ENCODE assay signal across 10 cellular contexts in the genomic region with DNA sequence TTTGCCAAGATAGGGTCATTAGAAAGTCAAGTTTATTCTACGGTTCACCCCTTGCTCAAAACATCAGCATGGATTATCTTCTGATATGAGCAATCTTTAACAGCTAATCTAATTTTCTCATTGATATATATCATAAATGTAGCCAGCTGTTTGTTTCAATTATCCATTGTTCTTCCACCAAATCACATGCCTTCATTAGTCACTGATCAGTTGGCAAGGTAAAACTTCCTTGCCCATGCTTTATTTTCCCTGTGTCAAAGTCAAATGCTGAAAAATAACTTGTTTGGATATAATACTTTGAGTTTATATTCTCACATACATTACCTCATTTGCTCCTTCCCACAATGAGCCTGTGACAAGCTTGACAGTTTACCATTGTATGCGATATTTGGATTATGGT.
"Had no signal": no experiment of that assay in that cellular context is flagged by ENCODE, and none has a peak within 500 bp of the region (broad histone marks: within the 10 kb centered on the region; RNA-seq: fewer than 3 reads in every experiment).

No MANE protein-coding gene starts in this region.

- H3K27ac Mint-ChIP-seq: HFFc6 had no signal

- H3K4me3 Mint-ChIP-seq: HFFc6 had no signal

- H3K9ac ChIP-seq: GM23248 had no signal

- DNase-seq: GM23248, GOT3, H7, HFFc6, IMR-90, KG1 had no signal

- FAIRE-seq: HTR-8/SVneo, K562 had no signal

- H3K36me3 ChIP-seq: HAP-1 had no signal

- H3K4me3 ChIP-seq: GM23248, HAP-1, K562 had no signal

- H2AFZ ChIP-seq: GM23248 had no signal

- H3K27ac ChIP-seq: GM23248 had no signal

- ATAC-seq: HCT116, K562 had no signal
